In genomic region chr19:44255705-44256411, GRCh38 we compare ENCODE assay signal across 28 cellular contexts. TPM values are rescaled to one million over a fixed set of nuclear protein-coding genes. Genes with fewer than 3 reads are reported as not detected.
DNase-seq lines count a peak whose midpoint lies in the region; ATAC-seq, FAIRE-seq and TF ChIP-seq lines count a peak whose summit lies in the region.
"Had no signal": no experiment of that assay in that cellular context is flagged by ENCODE, and none has a peak within 500 bp of the region (broad histone marks: within the 10 kb centered on the region; RNA-seq: fewer than 3 reads in every experiment).

No MANE protein-coding gene starts in this region.

- no peak for TF ChIP-seq POLR2A in H54 (IDR thresholded peaks at IDR 0.05; ENCODE audit: low read depth, low read length)

- peaks cover 15% of the 10 kb centered on the region for H3K4me1 Mint-ChIP-seq in activated T-cell treated with anti-CD3 and anti-CD28 coated beads, Interleukin-2, amount 50 U/mL, for 72 hours (ENCODE audit: low read depth)

- peak overlapping the region in 2 of 3 donors; percentile 8 to 51 for H3K4me3 ChIP-seq in liver (ENCODE audit: low read depth in 1 of 3, low read length in 3 of 3)
- H3K4me3 ChIP-seq: A549; BLaER1 treated with 17β-estradiol and CSF1 and Interleukin-3, amounts not matched to agents 10 nM and 100 nM; GM12878 had no signal

- H3K9ac ChIP-seq in liver (ENCODE audit: low read depth in 1 of 2, low read length in 2 of 2), result no peak overlapping the region
- H3K9ac ChIP-seq: BLaER1 treated with 17β-estradiol and CSF1 and Interleukin-3, amounts not matched to agents 10 nM and 100 nM had no signal

- peaks cover 0 to 3% (median 0%) of the 10 kb centered on the region in 4 donors for H3K4me1 ChIP-seq in liver (ENCODE audit: control insufficient read depth in 4 of 4, insufficient read depth in 4 of 4, low read length in 3 of 4)

- no peak overlapping the region for H3K4me3 Mint-ChIP-seq in activated T-cell treated with anti-CD3 and anti-CD28 coated beads, Interleukin-2, amount 50 U/mL, for 72 hours
- H3K4me3 Mint-ChIP-seq: B cell; CD4-positive, alpha-beta T cell; CD8-positive, alpha-beta T cell had no signal

- no peak for DNase-seq in activated T-cell treated with anti-CD3 and anti-CD28 coated beads, Interleukin-2, amount 50 U/mL, for 72 hours
- no peak for DNase-seq in activated T-cell treated with anti-CD3 and anti-CD28 coated beads, Interleukin-2, amount 50 U/mL, for 1 hour
- DNase-seq in H54 (ENCODE audit: insufficient read length, low spot score), result no peak
- DNase-seq in D721Med (ENCODE audit: insufficient read length, low spot score), result no peak
- DNase-seq: AML-193; Caco-2; Calu3; CD4-positive, alpha-beta T cell; CD8-positive, alpha-beta T cell; DMS 273 treated with DMSO at 0.1 percent for 48 hours; DMS153; DMS53; DMS79; DND-41; EL; GDM1 had no signal

- no peaks in the 10 kb centered on the region for H3K27me3 Mint-ChIP-seq in activated T-cell treated with anti-CD3 and anti-CD28 coated beads, Interleukin-2, amount 50 U/mL, for 72 hours (ENCODE audit: low read depth)
- H3K27me3 Mint-ChIP-seq: B cell; CD4-positive, alpha-beta T cell had no signal

- peaks cover 43 to 54% of the 10 kb centered on the region in 2 donors for H3K9me3 Mint-ChIP-seq in activated T-cell treated with anti-CD3 and anti-CD28 coated beads, Interleukin-2, amount 50 U/mL, for 72 hours

- no peaks in the 10 kb centered on the region for H3K27me3 ChIP-seq in liver (ENCODE audit: control insufficient read depth in 4 of 4, insufficient read depth in 4 of 4, low read length in 3 of 4)
- H3K27me3 ChIP-seq: BLaER1 treated with 17β-estradiol and CSF1 and Interleukin-3, amounts not matched to agents 10 nM and 100 nM had no signal

- H3K27ac ChIP-seq in liver (ENCODE audit: low read depth in 1 of 2, low read length in 2 of 2), result no peak overlapping the region
- H3K27ac ChIP-seq: 22Rv1; A549; BLaER1 treated with 17β-estradiol and CSF1 and Interleukin-3, amounts not matched to agents 10 nM and 100 nM; C4-2B had no signal

- peaks cover 0 to 4% (median 0%) of the 10 kb centered on the region in 4 donors for H3K36me3 ChIP-seq in liver (ENCODE audit: control insufficient read depth in 4 of 4, insufficient read depth in 3 of 4, low read depth in 1 of 4, low read length in 3 of 4)

- no peak for TF ChIP-seq RAD21 in liver (IDR thresholded peaks at IDR 0.05)

- H3K27ac Mint-ChIP-seq in activated T-cell treated with anti-CD3 and anti-CD28 coated beads, Interleukin-2, amount 50 U/mL, for 72 hours, result peak overlapping the region; percentile 60
- H3K27ac Mint-ChIP-seq: B cell; CD4-positive, alpha-beta T cell; CD8-positive, alpha-beta T cell had no signal

- peaks cover 40 to 72% of the 10 kb centered on the region in 2 donors for H3K36me3 Mint-ChIP-seq in activated T-cell treated with anti-CD3 and anti-CD28 coated beads, Interleukin-2, amount 50 U/mL, for 72 hours (ENCODE audit: insufficient read depth in 2 of 2)

- peaks cover 18 to 74% (median 35%) of the 10 kb centered on the region in 4 donors for H3K9me3 ChIP-seq in liver (ENCODE audit: control insufficient read depth in 4 of 4, low read length in 3 of 4)

- ATAC-seq in activated T-cell treated with anti-CD3 and anti-CD28 coated beads, Interleukin-2, amount 50 U/mL, for 72 hours (replicated peaks in 1 of 2), result no peak
- ATAC-seq in GM19351 (IDR thresholded peaks at IDR 0.05; ENCODE audit: unreplicated experiment), result no peak
- ATAC-seq: A549; CD8-positive, alpha-beta T cell; GM12878 had no signal

- TF ChIP-seq CTCF in liver (IDR thresholded peaks at IDR 0.05; ENCODE audit: low read depth, low read length, missing input control) (no peak), D721Med (IDR thresholded peaks at IDR 0.05; ENCODE audit: insufficient read depth, missing control alignments) (no peak)

- peak; percentile 20 for FAIRE-seq in H54 (lab: Jason Lieb, UNC)
- no peak for FAIRE-seq in D721Med (lab: Jason Lieb, UNC)
- FAIRE-seq: GM12878, GM12892, GM18507 had no signal

TF ChIP-seq in liver, 16 proteins besides CTCF, POLR2A, EP300 and RAD21:
- no peak for TF ChIP-seq HNF4G (IDR thresholded peaks at IDR 0.05)
- no peak for TF ChIP-seq SP1 (IDR thresholded peaks at IDR 0.05)

RNA-seq across cellular contexts. Expression of gene ZNF233, which starts 3.8 kb away (rescaled TPM):
- total RNA-seq in activated T-cell treated with anti-CD3 and anti-CD28 coated beads, Interleukin-2, amount 50 U/mL, for 72 hours, result under 1 TPM; 0.28 to 0.38 TPM
- 1 to 10 TPM in 1 of 2 donors, under 1 TPM in 1; 0.17 to 1.6 TPM for total RNA-seq in liver
- under 1 TPM in 1 of 2 donors, not detected in 1; 0.94 TPM for polyA plus RNA-seq in liver
- total RNA-seq: A172; CD8-positive, alpha-beta T cell; G401 had no signal

RNA-seq across cellular contexts. Expression of gene ZNF227, which starts 43.5 kb away (rescaled TPM):
- 10 to 100 TPM; 31.5 to 36.6 TPM for total RNA-seq in activated T-cell treated with anti-CD3 and anti-CD28 coated beads, Interleukin-2, amount 50 U/mL, for 72 hours
- 10 to 100 TPM in 1 of 2 donors, 1 to 10 TPM in 1; 8.8 to 10.9 TPM for total RNA-seq in liver
- polyA plus RNA-seq in liver, result 1 to 10 TPM; 3.3 to 3.4 TPM

RNA-seq across cellular contexts. Expression of gene ZNF235, which starts 49.0 kb away (rescaled TPM):
- total RNA-seq in activated T-cell treated with anti-CD3 and anti-CD28 coated beads, Interleukin-2, amount 50 U/mL, for 72 hours, result 1 to 10 TPM; 4.7 to 6.2 TPM
- total RNA-seq in liver, result 1 to 10 TPM; 2.6 to 5.3 TPM
- polyA plus RNA-seq in liver, result 1 to 10 TPM in 1 of 2 donors, under 1 TPM in 1; 0.96 to 1.7 TPM
